10 cellular contexts compared by ENCODE assay signal in the genomic region with DNA sequence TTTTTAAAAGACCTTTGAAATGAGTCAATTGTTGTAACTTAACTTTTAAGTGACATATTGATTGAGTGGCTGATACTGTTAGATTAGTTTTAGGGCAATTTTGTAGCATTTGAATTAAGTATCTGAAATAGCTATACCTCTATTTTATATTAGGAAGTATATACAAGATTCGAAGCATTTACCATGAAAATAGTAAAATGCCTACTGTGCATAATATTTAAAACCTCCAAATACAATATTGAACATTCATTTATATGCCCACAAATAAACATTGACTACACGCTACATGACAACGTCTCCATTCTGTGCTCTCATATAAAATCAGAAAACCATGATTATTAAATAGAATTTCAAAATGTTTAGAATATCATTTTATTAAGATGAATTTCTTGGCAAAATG.
"Had no signal": no experiment of that assay in that cellular context is flagged by ENCODE, and none has a peak within 500 bp of the region (broad histone marks: within the 10 kb centered on the region; RNA-seq: fewer than 3 reads in every experiment).

No MANE protein-coding gene starts in this region.

- FAIRE-seq: HepG2 had no signal

- H3K27ac ChIP-seq: GM23248, HL-60, KMS-11 had no signal

- H3K4me3 ChIP-seq: GM23248, HAP-1 had no signal

- H3K4me3 Mint-ChIP-seq: HFFc6 had no signal

- H3K4me2 ChIP-seq: KMS-11 had no signal

- H3K9ac ChIP-seq: GM23248, KMS-11 had no signal

- H3K27ac Mint-ChIP-seq: HFFc6 had no signal

- H3K36me3 ChIP-seq: HAP-1 had no signal

- DNase-seq: GM23248, GOT3, H7, HFFc6, KBM-7 had no signal

- ATAC-seq: HCT116, HepG2 had no signal

- H3K4me1 ChIP-seq: HAP-1 had no signal

- H3K9me3 ChIP-seq: HAP-1 had no signal
